Comparison of ENCODE assay signal across 9 cellular contexts in genomic region chr14:96090441-96091148, GRCh38. TPM values are rescaled to one million over a fixed set of nuclear protein-coding genes. Genes with fewer than 3 reads are reported as not detected.
DNase-seq lines count a peak whose midpoint lies in the region; ATAC-seq and TF ChIP-seq lines count a peak whose summit lies in the region.
"Had no signal": no experiment of that assay in that cellular context is flagged by ENCODE, and none has a peak within 500 bp of the region (broad histone marks: within the 10 kb centered on the region; RNA-seq: fewer than 3 reads in every experiment).

No MANE protein-coding gene starts in this region.

- H3K9me3 ChIP-seq in BLaER1 treated with 17β-estradiol and CSF1 and Interleukin-3, amounts not matched to agents 10 nM and 100 nM (replicated peaks in 1 of 11), result no peaks in the 10 kb centered on the region
- H3K9me3 ChIP-seq in prostate gland, result no peaks in the 10 kb centered on the region
- no peaks in the 10 kb centered on the region for H3K9me3 ChIP-seq in neuronal stem cell (replicated peaks in 1 of 2; ENCODE audit: control insufficient read depth in 2 of 2, insufficient read depth in 1 of 2, low read depth in 1 of 2, low read length in 2 of 2)

- no peak for ATAC-seq in HG02970 (IDR thresholded peaks at IDR 0.05; ENCODE audit: low FRiP score, unreplicated experiment)

- H4K91ac ChIP-seq in neuronal stem cell (ENCODE audit: low read depth, low read length, poor library complexity), result no peak overlapping the region

- DNase-seq in NCI-H2029 treated with DMSO at 0.1 percent for 48 hours (lab: John Stamatoyannopoulos, UW) (peak; percentile 52), astrocyte of the spinal cord (ENCODE audit: low read depth, low spot score) (peak; percentile 66), nephron progenitor cell (peak; percentile 37), prostate gland (ENCODE audit: low spot score) (no peak), NAMALWA (ENCODE audit: low spot score) (no peak), neuronal stem cell (ENCODE audit: low spot score) (no peak)

- no peak overlapping the region for H2BK120ac ChIP-seq in neuronal stem cell (ENCODE audit: low read depth, low read length)

- peaks cover 15% of the 10 kb centered on the region for H3K4me1 Mint-ChIP-seq in nephron progenitor cell

- H3K27me3 ChIP-seq in BLaER1 treated with 17β-estradiol and CSF1 and Interleukin-3, amounts not matched to agents 10 nM and 100 nM, result no peaks in the 10 kb centered on the region
- H3K27me3 ChIP-seq in prostate gland (replicated peaks; ENCODE audit: insufficient read depth) (no peaks in the 10 kb centered on the region), neuronal stem cell (ENCODE audit: control insufficient read depth in 3 of 3, insufficient read depth in 3 of 3, low read depth in 1 of 3, low read length in 3 of 3) (no peaks in the 10 kb centered on the region)

- H3K27ac Mint-ChIP-seq in nephron progenitor cell, result peak overlapping the region; percentile 29

- H3K27me3 Mint-ChIP-seq in nephron progenitor cell (ENCODE audit: low read depth, poor library complexity), result no peaks in the 10 kb centered on the region

- peaks cover 5 to 39% (median 32%) of the 10 kb centered on the region in 11 experiments; a peak in 20 of 22 replicates for H3K36me3 ChIP-seq in BLaER1 treated with 17β-estradiol and CSF1 and Interleukin-3, amounts not matched to agents 10 nM and 100 nM
- H3K36me3 ChIP-seq in prostate gland (no peaks in the 10 kb centered on the region), neuronal stem cell (replicated peaks in 1 of 2; ENCODE audit: control insufficient read depth in 2 of 2, insufficient read depth in 2 of 2, low read length in 2 of 2) (peaks cover 0 to 46% of the 10 kb centered on the region in 2 donors)

- peaks cover 0 to 24% (median 5%) of the 10 kb centered on the region in 11 experiments; a peak in 9 of 22 replicates for H4K20me1 ChIP-seq in BLaER1 treated with 17β-estradiol and CSF1 and Interleukin-3, amounts not matched to agents 10 nM and 100 nM

- H2BK5ac ChIP-seq in neuronal stem cell (ENCODE audit: low read length), result no peak overlapping the region

- no peak overlapping the region for H2AK5ac ChIP-seq in neuronal stem cell (ENCODE audit: low read depth, low read length)

- TF ChIP-seq CTCF in astrocyte of the spinal cord (IDR thresholded peaks at IDR 0.05; ENCODE audit: low read depth, low read length), result no peak
- TF ChIP-seq CTCF in nephron progenitor cell (IDR thresholded peaks at IDR 0.05), result no peak
- TF ChIP-seq CTCF in prostate gland (IDR thresholded peaks at IDR 0.05), result no peak

- in situ Hi-C loops in astrocyte of the spinal cord (cut with HindIII; ENCODE audit: low sequenced_read_pairs), result no loop called here

- H2BK15ac ChIP-seq in neuronal stem cell (ENCODE audit: low read length), result no peak overlapping the region

- no peaks in the 10 kb centered on the region for H3K9me3 Mint-ChIP-seq in nephron progenitor cell

- no peaks in the 10 kb centered on the region for H3K79me1 ChIP-seq in neuronal stem cell (ENCODE audit: low read depth, low read length)

- H3K14ac ChIP-seq in neuronal stem cell (ENCODE audit: low read length), result no peak overlapping the region

- WGBS in prostate gland, result 40% methylated on average over 12 of the region's 12 CpGs
- no CpG with 5 or more reads among the region's 12 CpGs for WGBS in neuronal stem cell (ENCODE audit: extremely low coverage in 2 of 2, insufficient read length in 2 of 2, insufficient replicate concordance in 1 of 2), 2 donors

- peaks cover 16 to 57% (median 47%) of the 10 kb centered on the region in 10 experiments for H3K4me1 ChIP-seq in BLaER1 treated with 17β-estradiol and CSF1 and Interleukin-3, amounts not matched to agents 10 nM and 100 nM
- H3K4me1 ChIP-seq in prostate gland (replicated peaks), result no peaks in the 10 kb centered on the region
- peaks cover 0 to 1% of the 10 kb centered on the region in 2 donors for H3K4me1 ChIP-seq in neuronal stem cell (ENCODE audit: control insufficient read depth in 2 of 2, insufficient read depth in 1 of 2, low read depth in 1 of 2, low read length in 2 of 2)

- peak overlapping the region in 9 of 11 experiments; percentile 24 to 79 (median 71); a peak in 18 of 22 replicates for H3K4me2 ChIP-seq in BLaER1 treated with 17β-estradiol and CSF1 and Interleukin-3, amounts not matched to agents 10 nM and 100 nM
- H3K4me2 ChIP-seq in neuronal stem cell (ENCODE audit: insufficient read depth, low read length, poor library complexity, severe bottlenecking), result no peak overlapping the region

- H3K4ac ChIP-seq in neuronal stem cell (ENCODE audit: low read length), result no peak overlapping the region

- no peak overlapping the region for H3K4me3 ChIP-seq in BLaER1 treated with 17β-estradiol and CSF1 and Interleukin-3, amounts not matched to agents 10 nM and 100 nM
- H3K4me3 ChIP-seq in astrocyte of the spinal cord (ENCODE audit: low read depth, low read length) (no peak overlapping the region), prostate gland (no peak overlapping the region), neuronal stem cell (ENCODE audit: low read length in 2 of 2) (no peak overlapping the region)

- no peak for TF ChIP-seq POLR2A in prostate gland (IDR thresholded peaks at IDR 0.05)

- peaks cover 26% of the 10 kb centered on the region for H3K36me3 Mint-ChIP-seq in nephron progenitor cell (ENCODE audit: low read depth)

- intact Hi-C loops in prostate gland (cut with DNase I), result no loop called here

- H3K4me3 Mint-ChIP-seq in nephron progenitor cell, result no peak overlapping the region

- no peak overlapping the region for H3K18ac ChIP-seq in neuronal stem cell (ENCODE audit: low read length)

- no peak overlapping the region for H3K27ac ChIP-seq in BLaER1 treated with 17β-estradiol and CSF1 and Interleukin-3, amounts not matched to agents 10 nM and 100 nM
- H3K27ac ChIP-seq in prostate gland (no peak overlapping the region), neuronal stem cell (replicated peaks; ENCODE audit: low read length) (no peak overlapping the region)
- H3K27ac ChIP-seq: epithelial cell of prostate had no signal

- H2AFZ ChIP-seq in neuronal stem cell (ENCODE audit: low read length), result no peak overlapping the region

- no peak overlapping the region for H2BK12ac ChIP-seq in neuronal stem cell (ENCODE audit: low read length)

- no peak overlapping the region for H3K23ac ChIP-seq in neuronal stem cell (ENCODE audit: low read depth, low read length, poor library complexity)

- H4K8ac ChIP-seq in neuronal stem cell (ENCODE audit: low read depth, low read length), result no peak overlapping the region

- peak overlapping the region in 4 of 11 experiments; percentile 5 to 33 (median 28); a peak in 1 of 22 replicates for H3K9ac ChIP-seq in BLaER1 treated with 17β-estradiol and CSF1 and Interleukin-3, amounts not matched to agents 10 nM and 100 nM
- no peak overlapping the region for H3K9ac ChIP-seq in neuronal stem cell (ENCODE audit: low read depth, low read length, poor library complexity)

RNA-seq across cellular contexts. Expression of gene C14orf132, which starts 51.4 kb away (rescaled TPM):
- 1 to 10 TPM; 6.6 to 7.8 TPM for total RNA-seq in prostate gland
- polyA plus RNA-seq in neuronal stem cell (2013, experiment 1 of 2), result 4.9 TPM
- polyA plus RNA-seq in neuronal stem cell (2013, experiment 2 of 2), result 4.3 TPM

Comparison
In these comparisons a context has a peak if more than half of its experiments do, and no peak if none do; other contexts are left out.
1. DNase-seq: peak in NCI-H2029 treated with DMSO at 0.1 percent for 48 hours (single experiment), astrocyte of the spinal cord (single experiment) and nephron progenitor cell (single experiment); none in prostate gland (single experiment), NAMALWA (single experiment) and neuronal stem cell (single experiment).